ENCODE assay signal across 11 cellular contexts in genomic region chr6:7479801-7480266, GRCh38.
DNase-seq lines count a peak whose midpoint lies in the region; ATAC-seq and TF ChIP-seq lines count a peak whose summit lies in the region.
"Had no signal": no experiment of that assay in that cellular context is flagged by ENCODE, and none has a peak within 500 bp of the region (broad histone marks: within the 10 kb centered on the region; RNA-seq: fewer than 3 reads in every experiment).

No MANE protein-coding gene starts in this region.

- H3K9ac ChIP-seq in neuronal stem cell (ENCODE audit: low read depth, low read length, poor library complexity), result no peak overlapping the region

- H2AFZ ChIP-seq in neuronal stem cell (ENCODE audit: low read length), result no peak overlapping the region

- H3K9me3 ChIP-seq in lower lobe of right lung (no peaks in the 10 kb centered on the region), neuronal stem cell (replicated peaks in 1 of 2; ENCODE audit: control insufficient read depth in 2 of 2, insufficient read depth in 1 of 2, low read depth in 1 of 2, low read length in 2 of 2) (peaks cover 0 to 2% of the 10 kb centered on the region in 2 donors)

- H2AK5ac ChIP-seq in neuronal stem cell (ENCODE audit: low read depth, low read length), result no peak overlapping the region

- H3K4me1 Mint-ChIP-seq in effector memory CD8-positive, alpha-beta T cell (ENCODE audit: low read depth in 2 of 2), result no peaks in the 10 kb centered on the region

- H3K27me3 Mint-ChIP-seq in effector memory CD8-positive, alpha-beta T cell, result peaks cover 0 to 6% of the 10 kb centered on the region in 2 donors

- H2BK5ac ChIP-seq in neuronal stem cell (ENCODE audit: low read length), result no peak overlapping the region

- no peak overlapping the region for H4K8ac ChIP-seq in neuronal stem cell (ENCODE audit: low read depth, low read length)

- H3K4me1 ChIP-seq in lower lobe of right lung, result no peaks in the 10 kb centered on the region
- H3K4me1 ChIP-seq in neuronal stem cell (ENCODE audit: control insufficient read depth in 2 of 2, insufficient read depth in 1 of 2, low read depth in 1 of 2, low read length in 2 of 2), result no peaks in the 10 kb centered on the region

- H3K18ac ChIP-seq in neuronal stem cell (ENCODE audit: low read length), result no peak overlapping the region

- H3K23ac ChIP-seq in neuronal stem cell (ENCODE audit: low read depth, low read length, poor library complexity), result no peak overlapping the region

- peaks cover 3% of the 10 kb centered on the region for H3K36me3 Mint-ChIP-seq in effector memory CD8-positive, alpha-beta T cell (ENCODE audit: insufficient read depth)

- H3K36me3 ChIP-seq in lower lobe of right lung, result no peaks in the 10 kb centered on the region
- H3K36me3 ChIP-seq in neuronal stem cell (replicated peaks in 1 of 2; ENCODE audit: control insufficient read depth in 2 of 2, insufficient read depth in 2 of 2, low read length in 2 of 2), result no peaks in the 10 kb centered on the region

- no peak overlapping the region for H3K4ac ChIP-seq in neuronal stem cell (ENCODE audit: low read length)

- no peak overlapping the region for H3K4me3 ChIP-seq in cardiac fibroblast (replicated peaks in 1 of 2; ENCODE audit: low read depth in 2 of 2, low read length in 2 of 2)
- no peak overlapping the region for H3K4me3 ChIP-seq in lower lobe of right lung
- H3K4me3 ChIP-seq in neuronal stem cell (ENCODE audit: low read length in 2 of 2), result no peak overlapping the region

- WGBS in neuronal stem cell (ENCODE audit: extremely low coverage in 2 of 2, insufficient read length in 2 of 2, insufficient replicate concordance in 1 of 2), 2 donors, result no CpG with 5 or more reads among the region's 12 CpGs

- H3K79me1 ChIP-seq in neuronal stem cell (ENCODE audit: low read depth, low read length), result no peaks in the 10 kb centered on the region

- ATAC-seq in lower lobe of right lung (peak; percentile 85 to 86), HG02885 (IDR thresholded peaks at IDR 0.05; ENCODE audit: poor library complexity, unreplicated experiment) (no peak)
- no peak for ATAC-seq in effector memory CD8-positive, alpha-beta T cell (replicated peaks)

- H2BK120ac ChIP-seq in neuronal stem cell (ENCODE audit: low read depth, low read length), result no peak overlapping the region

- H3K27me3 ChIP-seq in lower lobe of right lung (ENCODE audit: low read depth) (no peaks in the 10 kb centered on the region), neuronal stem cell (ENCODE audit: control insufficient read depth in 3 of 3, insufficient read depth in 3 of 3, low read depth in 1 of 3, low read length in 3 of 3) (peaks cover 0 to 13% (median 0%) of the 10 kb centered on the region in 3 experiments)

- H3K4me3 Mint-ChIP-seq in effector memory CD8-positive, alpha-beta T cell, result no peak overlapping the region

- no peaks in the 10 kb centered on the region for H3K9me3 Mint-ChIP-seq in effector memory CD8-positive, alpha-beta T cell

- no peak overlapping the region for H3K4me2 ChIP-seq in neuronal stem cell (ENCODE audit: insufficient read depth, low read length, poor library complexity, severe bottlenecking)

- no peak overlapping the region for H3K27ac ChIP-seq in lower lobe of right lung
- H3K27ac ChIP-seq in neuronal stem cell (replicated peaks; ENCODE audit: low read length), result no peak overlapping the region

- TF ChIP-seq CTCF in AG09319 (IDR thresholded peaks at IDR 0.05; ENCODE audit: low read depth, low read length) (no peak), cardiac fibroblast (IDR thresholded peaks at IDR 0.05; ENCODE audit: low read depth, low read length) (no peak), lower lobe of right lung (IDR thresholded peaks at IDR 0.05) (no peak)

- H3K27ac Mint-ChIP-seq in effector memory CD8-positive, alpha-beta T cell, result no peak overlapping the region

- intact Hi-C loops in lower lobe of right lung (cut with DNase I), result no loop called here

- H2BK12ac ChIP-seq in neuronal stem cell (ENCODE audit: low read length), result no peak overlapping the region

- no peak overlapping the region for H2BK15ac ChIP-seq in neuronal stem cell (ENCODE audit: low read length)

- no peak overlapping the region for H3K14ac ChIP-seq in neuronal stem cell (ENCODE audit: low read length)

- DNase-seq in AG09319 (ENCODE audit: extremely low read depth, low read depth) (peak; percentile 24), LHCN-M2 (ENCODE audit: low read depth) (peak; percentile 49), cardiac fibroblast (ENCODE audit: low read depth in 2 of 2) (peak; percentile 77 to 83), lower lobe of right lung (no peak), neuronal stem cell (ENCODE audit: low spot score) (no peak), NCI-H1930 (lab: John Stamatoyannopoulos, UW) (no peak)
- no peak for DNase-seq in effector memory CD8-positive, alpha-beta T cell
- DNase-seq: caudate nucleus; DND-41; NK-92 treated with Interleukin-12 subunit alpha and Interleukin-12 subunit beta, amount 100 ng/mL, for 24 hours had no signal

- H4K91ac ChIP-seq in neuronal stem cell (ENCODE audit: low read depth, low read length, poor library complexity), result no peak overlapping the region

Comparison
In these comparisons a context has a peak if more than half of its experiments do, and no peak if none do; other contexts are left out.
1. DNase-seq: peak in AG09319 (single experiment), LHCN-M2 (single experiment) and cardiac fibroblast (2 of 2); none in lower lobe of right lung (single experiment), effector memory CD8-positive, alpha-beta T cell (0 of 3), neuronal stem cell (single experiment) and NCI-H1930 (0 of 2).
2. ATAC-seq: peak in lower lobe of right lung (2 of 2); none in effector memory CD8-positive, alpha-beta T cell (single experiment) and HG02885 (single experiment).